13 cellular contexts compared by ENCODE assay signal in genomic region chr5:54090495-54091084, GRCh38.
A peak's percentile ranks its signal among the peaks of the same experiment; 100 is the strongest.
DNase-seq lines count a peak whose midpoint lies in the region; ATAC-seq and TF ChIP-seq lines count a peak whose summit lies in the region.
"Had no signal": no experiment of that assay in that cellular context is flagged by ENCODE, and none has a peak within 500 bp of the region (broad histone marks: within the 10 kb centered on the region; RNA-seq: fewer than 3 reads in every experiment).

No MANE protein-coding gene starts in this region.

- POLR2A ChIA-PET in activated CD4-positive, alpha-beta memory T cell treated with anti-CD3 and anti-CD28 coated beads for 36 hours (lab: Charles Lee), result no interaction called here

- CTCF ChIA-PET in activated CD4-positive, alpha-beta memory T cell treated with anti-CD3 and anti-CD28 coated beads for 36 hours (lab: Charles Lee), result no interaction called here

- H3K36me3 Mint-ChIP-seq in activated CD4-positive, alpha-beta memory T cell treated with anti-CD3 and anti-CD28 coated beads for 36 hours, result no peaks in the 10 kb centered on the region

- peaks cover 5% of the 10 kb centered on the region for H3K4me1 ChIP-seq in fibroblast of lung (ENCODE audit: control insufficient read depth, extremely low read depth, insufficient read depth, low read length)

- H2AFZ ChIP-seq in fibroblast of lung (ENCODE audit: low read length), result no peak overlapping the region

- H3K4me3 Mint-ChIP-seq in activated CD4-positive, alpha-beta memory T cell treated with anti-CD3 and anti-CD28 coated beads for 36 hours, result no peak overlapping the region
- H3K4me3 Mint-ChIP-seq: CD4-positive, CD25-positive, alpha-beta regulatory T cell; T-helper 1 cell treated with Interleukin-12 subunit alpha and Interleukin-12 subunit beta and Interleukin-4 antibody, amounts not matched to agents 30 μg/mL and 1 μg/mL, for 36 hours had no signal

- no peak overlapping the region for H3K27ac ChIP-seq in fibroblast of lung (ENCODE audit: insufficient read depth, low read length)
- H3K27ac ChIP-seq: esophagus squamous epithelium had no signal

- intact Hi-C loops in left ventricle myocardium superior (cut with micrococcal nuclease) (no loop called here), cardiac septum (cut with DNase I) (no loop called here)
- intact Hi-C loops in activated CD4-positive, alpha-beta memory T cell treated with anti-CD3 and anti-CD28 coated beads for 36 hours (cut with micrococcal nuclease), result no loop called here

- peak overlapping the region; percentile 26 for H3K4me2 ChIP-seq in fibroblast of lung (ENCODE audit: extremely low read depth, insufficient read depth, low read length)

- H3K27ac Mint-ChIP-seq in activated CD4-positive, alpha-beta memory T cell treated with anti-CD3 and anti-CD28 coated beads for 36 hours, result no peak overlapping the region
- H3K27ac Mint-ChIP-seq: activated T-helper 2 cell treated with anti-CD3 and anti-CD28 coated beads, Interferon-gamma antibody, Interleukin-2, Interleukin-4, amounts not matched to agents 10 μg/mL and 5 μg/mL and 100 μg/mL, durations not matched to agents 14 hours and 24 hours and 36 hours; T-helper 1 cell treated with Interleukin-12 subunit alpha and Interleukin-12 subunit beta and Interleukin-4 antibody, amounts not matched to agents 30 μg/mL and 1 μg/mL, for 36 hours had no signal

- DNase-seq in left ventricle myocardium superior, result no peak
- DNase-seq in cardiac septum (ENCODE audit: low spot score), result no peak
- peak; percentile 81 for DNase-seq in RPMI7951 (ENCODE audit: low read depth)
- DNase-seq in fibroblast of lung (ENCODE audit: low read depth in 2 of 2), result peak; percentile 72 to 91
- DNase-seq in NCI-H1105 (lab: John Stamatoyannopoulos, UW), result no peak
- DNase-seq in NCI-H1417 treated with DMSO at 0.1 percent for 48 hours (lab: John Stamatoyannopoulos, UW), result no peak
- no peak for DNase-seq in activated CD4-positive, alpha-beta memory T cell treated with anti-CD3 and anti-CD28 coated beads for 36 hours
- DNase-seq: CD4-positive, CD25-positive, alpha-beta regulatory T cell; esophagus squamous epithelium; NCI-H2107 had no signal

- H3K27me3 ChIP-seq in fibroblast of lung (ENCODE audit: control insufficient read depth, insufficient read depth, low read length), result no peaks in the 10 kb centered on the region
- H3K27me3 ChIP-seq: esophagus squamous epithelium had no signal

- peak; percentile 32 to 42 for TF ChIP-seq CTCF in fibroblast of lung (conservative IDR thresholded peaks at IDR 0.05 in 1 of 2, IDR thresholded peaks at IDR 0.05 in 1 of 2; ENCODE audit: low read depth in 1 of 2, low read length in 2 of 2)

- no peaks in the 10 kb centered on the region for H3K9me3 ChIP-seq in fibroblast of lung (ENCODE audit: control insufficient read depth, insufficient read depth, low read depth, low read length)
- H3K9me3 ChIP-seq: esophagus squamous epithelium had no signal

- no peaks in the 10 kb centered on the region for H4K20me1 ChIP-seq in fibroblast of lung (ENCODE audit: control insufficient read depth, extremely low read depth, insufficient read depth, low read length)

- no peak overlapping the region for H3K4me3 ChIP-seq in fibroblast of lung (replicated peaks in 1 of 4; ENCODE audit: control extremely low read depth in 1 of 4, insufficient read depth in 1 of 4, low read depth in 3 of 4, low read length in 4 of 4)
- H3K4me3 ChIP-seq: esophagus squamous epithelium had no signal

- H3K36me3 ChIP-seq in fibroblast of lung (ENCODE audit: control insufficient read depth, insufficient read depth, low read length), result no peaks in the 10 kb centered on the region
- H3K36me3 ChIP-seq: esophagus squamous epithelium had no signal

- H3K9ac ChIP-seq in fibroblast of lung (ENCODE audit: insufficient read depth, low read length), result no peak overlapping the region

- H3K9me3 Mint-ChIP-seq in activated CD4-positive, alpha-beta memory T cell treated with anti-CD3 and anti-CD28 coated beads for 36 hours, result no peaks in the 10 kb centered on the region
- H3K9me3 Mint-ChIP-seq: activated T-helper 2 cell treated with anti-CD3 and anti-CD28 coated beads, Interferon-gamma antibody, Interleukin-2, Interleukin-4, amounts not matched to agents 10 μg/mL and 5 μg/mL and 100 μg/mL, durations not matched to agents 14 hours and 24 hours and 36 hours had no signal

- H3K79me2 ChIP-seq in fibroblast of lung (ENCODE audit: control insufficient read depth, insufficient read depth, low read length), result no peaks in the 10 kb centered on the region

- H3K27me3 Mint-ChIP-seq in activated CD4-positive, alpha-beta memory T cell treated with anti-CD3 and anti-CD28 coated beads for 36 hours, result no peaks in the 10 kb centered on the region
- H3K27me3 Mint-ChIP-seq: CD4-positive, CD25-positive, alpha-beta regulatory T cell had no signal

- ATAC-seq in left ventricle myocardium superior, result peak; percentile 51
- ATAC-seq in GM18858 (IDR thresholded peaks at IDR 0.05; ENCODE audit: unreplicated experiment), result no peak

- no peaks in the 10 kb centered on the region for H3K4me1 Mint-ChIP-seq in activated CD4-positive, alpha-beta memory T cell treated with anti-CD3 and anti-CD28 coated beads for 36 hours (ENCODE audit: low read depth)

Comparison
In these comparisons a context has a peak if more than half of its experiments do, and no peak if none do; other contexts are left out.
1. DNase-seq: peak in RPMI7951 (single experiment) and fibroblast of lung (2 of 2); none in left ventricle myocardium superior (single experiment), cardiac septum (single experiment), NCI-H1105 (single experiment), NCI-H1417 treated with DMSO at 0.1 percent for 48 hours (single experiment) and activated CD4-positive, alpha-beta memory T cell treated with anti-CD3 and anti-CD28 coated beads for 36 hours (single experiment).